ENCODE assay signal across 22 cellular contexts in genomic region chr7:151016942-151017341, GRCh38. TPM values are rescaled to one million over a fixed set of nuclear protein-coding genes. Genes with fewer than 3 reads are reported as not detected.
DNase-seq lines count a peak whose midpoint lies in the region; ATAC-seq and TF ChIP-seq lines count a peak whose summit lies in the region.
"Had no signal": no experiment of that assay in that cellular context is flagged by ENCODE, and none has a peak within 500 bp of the region (broad histone marks: within the 10 kb centered on the region; RNA-seq: fewer than 3 reads in every experiment).

No MANE protein-coding gene starts in this region.

- no CpG with 5 or more reads among the region's 15 CpGs for WGBS in neuronal stem cell (ENCODE audit: extremely low coverage in 2 of 2, insufficient read length in 2 of 2, insufficient replicate concordance in 1 of 2), 2 donors

- no peak overlapping the region for H4K8ac ChIP-seq in neuronal stem cell (ENCODE audit: low read depth, low read length)

- no peaks in the 10 kb centered on the region for H3K36me3 ChIP-seq in HAP-1 (replicated peaks)
- peaks cover 0 to 5% of the 10 kb centered on the region in 2 donors for H3K36me3 ChIP-seq in neuronal stem cell (replicated peaks in 1 of 2; ENCODE audit: control insufficient read depth in 2 of 2, insufficient read depth in 2 of 2, low read length in 2 of 2)
- H3K36me3 ChIP-seq: ascending aorta, tibial artery had no signal

- peak overlapping the region; percentile 56 for H3K23ac ChIP-seq in neuronal stem cell (ENCODE audit: low read depth, low read length, poor library complexity)

- DNase-seq in activated CD8-positive, alpha-beta memory T cell treated with anti-CD3 and anti-CD28 coated beads, Interleukin-2, amount 10 ng/mL, durations not matched to agents 7 days and 5 days, result peak; percentile 39
- no peak for DNase-seq in activated CD8-positive, alpha-beta memory T cell treated with anti-CD3 and anti-CD28 coated beads, Interleukin-2, amount 50 U/mL, for 48 hours
- DNase-seq in HAP-1 (ENCODE audit: low spot score in 2 of 2) (no peak), neuronal stem cell (ENCODE audit: low spot score) (no peak), COLO829 (ENCODE audit: low spot score) (no peak)
- DNase-seq: ACHN; GOT3; hypothalamus; mesendoderm; NCI-H1417 treated with DMSO at 0.1 percent for 48 hours; NCI-H2171 treated with DMSO at 0.1 percent for 48 hours; stimulated activated CD4-positive, alpha-beta T cell treated with anti-CD3 and anti-CD28 coated beads, Interleukin-4, amount 100 ng/mL, for 4 hours; tibial artery had no signal

- peak overlapping the region; percentile 28 for H2BK15ac ChIP-seq in neuronal stem cell (ENCODE audit: low read length)

- no peak overlapping the region for H4K91ac ChIP-seq in neuronal stem cell (ENCODE audit: low read depth, low read length, poor library complexity)

- peaks cover 2% of the 10 kb centered on the region for H3K79me1 ChIP-seq in neuronal stem cell (ENCODE audit: low read depth, low read length)

- TF ChIP-seq CTCF in brain (conservative IDR thresholded peaks at IDR 0.05), result no peak

- H2AK5ac ChIP-seq in neuronal stem cell (ENCODE audit: low read depth, low read length), result peak overlapping the region; percentile 42

- no peak overlapping the region for H3K14ac ChIP-seq in neuronal stem cell (ENCODE audit: low read length)

- H3K27ac ChIP-seq in neuronal stem cell (replicated peaks; ENCODE audit: low read length), result no peak overlapping the region
- H3K27ac ChIP-seq: ascending aorta, tibial artery had no signal

- peak overlapping the region; percentile 0 for H2BK5ac ChIP-seq in neuronal stem cell (ENCODE audit: low read length)

- H3K18ac ChIP-seq in neuronal stem cell (ENCODE audit: low read length), result no peak overlapping the region

- H3K4me3 ChIP-seq in HAP-1, result 0 out of 2 replicates have a peak overlapping the region, but pooled peaks have one; percentile 23
- no peak overlapping the region for H3K4me3 ChIP-seq in neuronal stem cell (ENCODE audit: low read length in 2 of 2)
- H3K4me3 ChIP-seq: ascending aorta, tibial artery had no signal

- peaks cover 2% of the 10 kb centered on the region for H3K36me3 Mint-ChIP-seq in activated CD8-positive, alpha-beta memory T cell treated with anti-CD3 and anti-CD28 coated beads, Interleukin-2, amount 10 ng/mL, durations not matched to agents 7 days and 5 days
- H3K36me3 Mint-ChIP-seq in brain, result no peaks in the 10 kb centered on the region

- H3K4ac ChIP-seq in neuronal stem cell (ENCODE audit: low read length), result no peak overlapping the region

- peaks cover 55% of the 10 kb centered on the region for H3K4me1 Mint-ChIP-seq in activated CD8-positive, alpha-beta memory T cell treated with anti-CD3 and anti-CD28 coated beads, Interleukin-2, amount 10 ng/mL, durations not matched to agents 7 days and 5 days
- H3K4me1 Mint-ChIP-seq in brain, result peaks cover 69% of the 10 kb centered on the region

- in situ Hi-C loops in HAP-1 (cut with MboI; ENCODE audit: low sequenced_read_pairs), result no loop called here

- no peak overlapping the region for H3K4me3 Mint-ChIP-seq in activated CD8-positive, alpha-beta memory T cell treated with anti-CD3 and anti-CD28 coated beads, Interleukin-2, amount 10 ng/mL, durations not matched to agents 7 days and 5 days
- peak overlapping the region in 3 of 5 experiments; percentile 73 to 82 (median 82) for H3K4me3 Mint-ChIP-seq in brain

- H2AFZ ChIP-seq in neuronal stem cell (ENCODE audit: low read length), result no peak overlapping the region

- H3K27me3 ChIP-seq in HAP-1 (ENCODE audit: low read depth) (no peaks in the 10 kb centered on the region), neuronal stem cell (ENCODE audit: control insufficient read depth in 3 of 3, insufficient read depth in 3 of 3, low read depth in 1 of 3, low read length in 3 of 3) (peaks cover 0 to 18% (median 0%) of the 10 kb centered on the region in 3 experiments)

- peaks cover 13% of the 10 kb centered on the region for H3K4me1 ChIP-seq in HAP-1
- peaks cover 28 to 45% of the 10 kb centered on the region in 2 donors for H3K4me1 ChIP-seq in neuronal stem cell (ENCODE audit: control insufficient read depth in 2 of 2, insufficient read depth in 1 of 2, low read depth in 1 of 2, low read length in 2 of 2)

- peak overlapping the region; percentile 12 for H2BK120ac ChIP-seq in neuronal stem cell (ENCODE audit: low read depth, low read length)

- no peak overlapping the region for H2BK12ac ChIP-seq in neuronal stem cell (ENCODE audit: low read length)

- ATAC-seq in activated CD8-positive, alpha-beta memory T cell treated with anti-CD3 and anti-CD28 coated beads, Interleukin-2, amount 10 ng/mL, durations not matched to agents 7 days and 5 days, result no peak
- ATAC-seq in HG03159 (IDR thresholded peaks at IDR 0.05; ENCODE audit: unreplicated experiment) (no peak), HG03025 (IDR thresholded peaks at IDR 0.05; ENCODE audit: low FRiP score, unreplicated experiment) (no peak)
- ATAC-seq: SK-N-SH treated with all-trans-retinoic acid at 6 μM for 48 hours had no signal

- H3K9me3 Mint-ChIP-seq in activated CD8-positive, alpha-beta memory T cell treated with anti-CD3 and anti-CD28 coated beads, Interleukin-2, amount 10 ng/mL, durations not matched to agents 7 days and 5 days (ENCODE audit: low read depth), result no peaks in the 10 kb centered on the region
- H3K9me3 Mint-ChIP-seq in brain, result no peaks in the 10 kb centered on the region
- H3K9me3 Mint-ChIP-seq: activated T-helper 2 cell treated with anti-CD3 and anti-CD28 coated beads, Interferon-gamma antibody, Interleukin-2, Interleukin-4, amounts not matched to agents 10 μg/mL and 5 μg/mL and 100 μg/mL, durations not matched to agents 14 hours and 24 hours and 36 hours had no signal

- peaks cover 36% of the 10 kb centered on the region for H3K27me3 Mint-ChIP-seq in activated CD8-positive, alpha-beta memory T cell treated with anti-CD3 and anti-CD28 coated beads, Interleukin-2, amount 10 ng/mL, durations not matched to agents 7 days and 5 days
- peaks cover 72% of the 10 kb centered on the region for H3K27me3 Mint-ChIP-seq in brain

- no peak overlapping the region for H3K27ac Mint-ChIP-seq in activated CD8-positive, alpha-beta memory T cell treated with anti-CD3 and anti-CD28 coated beads, Interleukin-2, amount 10 ng/mL, durations not matched to agents 7 days and 5 days
- H3K27ac Mint-ChIP-seq in brain, result peak overlapping the region in 1 of 5 experiments; percentile 86

- no peak overlapping the region for H3K4me2 ChIP-seq in neuronal stem cell (ENCODE audit: insufficient read depth, low read length, poor library complexity, severe bottlenecking)

- CTCF ChIA-PET in activated CD8-positive, alpha-beta memory T cell treated with anti-CD3 and anti-CD28 coated beads, Interleukin-2, amount 10 ng/mL, durations not matched to agents 7 days and 5 days (lab: Charles Lee), result interaction anchor here (1.5 to 7.8 kb wide), 7 partner anchors 10 to 616 kb away, joined by 3 to 76 read pairs (median 9); partner anchors contain the start of gene ABCB8

- H3K9ac ChIP-seq in neuronal stem cell (ENCODE audit: low read depth, low read length, poor library complexity), result no peak overlapping the region

- H3K9me3 ChIP-seq in HAP-1, result no peaks in the 10 kb centered on the region
- peaks cover 0 to 2% of the 10 kb centered on the region in 2 donors for H3K9me3 ChIP-seq in neuronal stem cell (replicated peaks in 1 of 2; ENCODE audit: control insufficient read depth in 2 of 2, insufficient read depth in 1 of 2, low read depth in 1 of 2, low read length in 2 of 2)
- H3K9me3 ChIP-seq: ascending aorta, tibial artery had no signal

RNA-seq across cellular contexts. Expression of gene ATG9B, which starts 7.4 kb away (rescaled TPM):
- 1 to 10 TPM; 2.3 to 3.4 TPM for total RNA-seq in activated CD8-positive, alpha-beta memory T cell treated with anti-CD3 and anti-CD28 coated beads, Interleukin-2, amount 10 ng/mL, durations not matched to agents 7 days and 5 days
- polyA plus RNA-seq in brain (ENCODE audit: insufficient read depth, low read depth, low replicate concordance), result 0.24 TPM
- polyA plus RNA-seq in neuronal stem cell (2013, experiment 1 of 2), result 6.3 TPM
- 5.0 TPM for polyA plus RNA-seq in neuronal stem cell (2013, experiment 2 of 2)
- total RNA-seq: ascending aorta, endothelial cell of umbilical vein, M059J had no signal

RNA-seq across cellular contexts. Expression of gene ABCB8, which starts 11.3 kb away (rescaled TPM):
- total RNA-seq in activated CD8-positive, alpha-beta memory T cell treated with anti-CD3 and anti-CD28 coated beads, Interleukin-2, amount 10 ng/mL, durations not matched to agents 7 days and 5 days, result 10 to 100 TPM; 50.3 to 52.4 TPM
- polyA plus RNA-seq in brain (ENCODE audit: insufficient read depth, low read depth, low replicate concordance), result 29.9 TPM
- polyA plus RNA-seq in neuronal stem cell (2013, experiment 1 of 2), result 8.6 TPM
- polyA plus RNA-seq in neuronal stem cell (2013, experiment 2 of 2), result 8.5 TPM

RNA-seq across cellular contexts. Expression of gene NOS3, which starts 26.1 kb away (rescaled TPM):
- total RNA-seq in activated CD8-positive, alpha-beta memory T cell treated with anti-CD3 and anti-CD28 coated beads, Interleukin-2, amount 10 ng/mL, durations not matched to agents 7 days and 5 days, result 10 to 100 TPM in 1 of 2 experiments, 1 to 10 TPM in 1; 6.4 to 10.8 TPM
- polyA plus RNA-seq in brain (ENCODE audit: insufficient read depth, low read depth, low replicate concordance), result 4.2 TPM
- 5.4 TPM for polyA plus RNA-seq in neuronal stem cell (2013, experiment 1 of 2)
- 5.6 TPM for polyA plus RNA-seq in neuronal stem cell (2013, experiment 2 of 2)
- total RNA-seq: M059J had no signal
- polyA plus RNA-seq: neural cell had no signal

RNA-seq across cellular contexts. Expression of gene ASIC3, which starts 31.4 kb away (rescaled TPM):
- 1 to 10 TPM; 3.9 to 5.3 TPM for total RNA-seq in activated CD8-positive, alpha-beta memory T cell treated with anti-CD3 and anti-CD28 coated beads, Interleukin-2, amount 10 ng/mL, durations not matched to agents 7 days and 5 days
- 2.0 TPM for polyA plus RNA-seq in brain (ENCODE audit: insufficient read depth, low read depth, low replicate concordance)
- polyA plus RNA-seq in neuronal stem cell (2013, experiment 1 of 2), result 5.1 TPM
- polyA plus RNA-seq in neuronal stem cell (2013, experiment 2 of 2), result 4.6 TPM
- total RNA-seq: ascending aorta had no signal

RNA-seq across cellular contexts. Expression of gene KCNH2, which starts 38.8 kb away (rescaled TPM):
- under 1 TPM in 1 of 2 experiments, not detected in 1; 0.07 TPM for total RNA-seq in activated CD8-positive, alpha-beta memory T cell treated with anti-CD3 and anti-CD28 coated beads, Interleukin-2, amount 10 ng/mL, durations not matched to agents 7 days and 5 days
- 49.2 TPM for polyA plus RNA-seq in brain (ENCODE audit: insufficient read depth, low read depth, low replicate concordance)
- polyA plus RNA-seq in neuronal stem cell (2013, experiment 1 of 2), result 9.1 TPM
- 9.1 TPM for polyA plus RNA-seq in neuronal stem cell (2013, experiment 2 of 2)
- total RNA-seq: ascending aorta had no signal
